In the genomic region with DNA sequence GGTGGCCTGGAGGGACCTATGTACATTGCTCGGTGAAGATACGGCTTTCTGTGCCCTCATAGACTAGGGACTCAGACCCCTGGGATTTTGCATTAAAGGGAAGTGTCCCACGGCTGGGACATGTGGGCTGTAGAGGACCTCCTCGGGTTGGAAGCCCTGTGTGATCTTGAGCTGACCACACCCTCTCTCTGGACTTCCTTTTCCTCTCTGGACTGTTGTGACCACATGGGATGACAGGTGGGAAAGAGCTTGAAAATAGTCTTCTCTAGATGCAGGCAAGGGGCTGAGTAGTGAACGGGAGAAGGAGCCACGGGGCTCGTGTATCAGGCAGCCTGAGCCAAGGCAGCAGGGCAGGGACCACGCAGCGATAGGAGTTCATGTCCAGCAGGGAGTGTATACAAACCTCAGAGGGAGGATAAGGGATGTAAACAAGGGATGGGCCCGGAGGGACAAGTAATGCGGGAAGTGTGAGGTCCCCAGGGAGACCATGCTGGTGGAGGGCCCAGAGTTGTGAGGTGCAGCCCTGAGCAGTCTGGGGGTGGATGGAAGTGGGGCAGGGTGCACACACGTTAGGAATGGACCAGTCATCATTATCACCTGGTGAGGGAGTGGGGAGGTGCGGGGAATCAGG, we compare ENCODE assay signal across 20 cellular contexts. TPM values are rescaled to one million over a fixed set of nuclear protein-coding genes. Genes with fewer than 3 reads are reported as not detected.
DNase-seq lines count a peak whose midpoint lies in the region; ATAC-seq and TF ChIP-seq lines count a peak whose summit lies in the region.
"Had no signal": no experiment of that assay in that cellular context is flagged by ENCODE, and none has a peak within 500 bp of the region (broad histone marks: within the 10 kb centered on the region; RNA-seq: fewer than 3 reads in every experiment).

No MANE protein-coding gene starts in this region.

- H3K27me3 ChIP-seq in right atrium auricular region (no peaks in the 10 kb centered on the region), heart right ventricle (no peaks in the 10 kb centered on the region)

- no peak overlapping the region for H3K4me3 Mint-ChIP-seq in stimulated activated effector memory CD8-positive, alpha-beta T cell treated with anti-CD3 and anti-CD28 coated beads, Interleukin-12 subunit alpha, Interleukin-12 subunit beta, amount 100 ng/mL, for 72 hours

- H3K4me1 ChIP-seq in right atrium auricular region = peaks cover 0 to 10% of the 10 kb centered on the region in 2 donors
- H3K4me1 ChIP-seq in heart right ventricle = peaks cover 0 to 23% (median 11%) of the 10 kb centered on the region in 9 donors

- peak overlapping the region; percentile 20 for H3K27ac Mint-ChIP-seq in stimulated activated effector memory CD8-positive, alpha-beta T cell treated with anti-CD3 and anti-CD28 coated beads, Interleukin-12 subunit alpha, Interleukin-12 subunit beta, amount 100 ng/mL, for 72 hours

- no peaks in the 10 kb centered on the region for H3K4me1 Mint-ChIP-seq in stimulated activated effector memory CD8-positive, alpha-beta T cell treated with anti-CD3 and anti-CD28 coated beads, Interleukin-12 subunit alpha, Interleukin-12 subunit beta, amount 100 ng/mL, for 72 hours

- H3K4me3 ChIP-seq in right atrium auricular region (no peak overlapping the region), heart right ventricle (no peak overlapping the region)

- intact Hi-C loops in Right ventricle myocardium inferior (cut with DNase I) (loop anchor here (5.0 kb wide), 1 partner anchor 50 kb away; no protein-coding TSS in a partner anchor), heart right ventricle (cut with DNase I) (loop anchor here in 1 of 10 donors (10.0 kb wide), 1 partner anchor 48 kb away; no protein-coding TSS in a partner anchor)

- no peaks in the 10 kb centered on the region for H3K9me3 ChIP-seq in right atrium auricular region
- H3K9me3 ChIP-seq in heart right ventricle = no peaks in the 10 kb centered on the region

- no peaks in the 10 kb centered on the region for H3K36me3 Mint-ChIP-seq in stimulated activated effector memory CD8-positive, alpha-beta T cell treated with anti-CD3 and anti-CD28 coated beads, Interleukin-12 subunit alpha, Interleukin-12 subunit beta, amount 100 ng/mL, for 72 hours

- H3K36me3 ChIP-seq in right atrium auricular region = no peaks in the 10 kb centered on the region
- H3K36me3 ChIP-seq in heart right ventricle = no peaks in the 10 kb centered on the region

- no peaks in the 10 kb centered on the region for H3K9me3 Mint-ChIP-seq in stimulated activated effector memory CD8-positive, alpha-beta T cell treated with anti-CD3 and anti-CD28 coated beads, Interleukin-12 subunit alpha, Interleukin-12 subunit beta, amount 100 ng/mL, for 72 hours

- no peak overlapping the region for H3K27ac ChIP-seq in right atrium auricular region
- peak overlapping the region in 7 of 10 donors; percentile 9 to 53 (median 36) for H3K27ac ChIP-seq in heart right ventricle
- H3K27ac ChIP-seq: C4-2B had no signal

- DNase-seq in Right ventricle myocardium inferior (ENCODE audit: missing footprints) (peak; percentile 25), right atrium auricular region (ENCODE audit: low spot score) (no peak), NCI-H69 (lab: John Stamatoyannopoulos, UW) (peak; percentile 67), heart right ventricle (no peak), NCI-H748 (lab: John Stamatoyannopoulos, UW; ENCODE audit: unreplicated experiment) (no peak), ecto neural progenitor cell (ENCODE audit: low spot score) (no peak)
- no peak for DNase-seq in stimulated activated effector memory CD8-positive, alpha-beta T cell treated with anti-CD3 and anti-CD28 coated beads, Interleukin-12 subunit alpha, Interleukin-12 subunit beta, amount 100 ng/mL, for 72 hours (ENCODE audit: low spot score in 2 of 2)
- DNase-seq: 8988T, COR-L47, DMS53, KBM-7, NCI-H1092 treated with DMSO at 0.1 percent for 48 hours, NCI-H187, NCI-H774, SHP77 treated with DMSO at 0.1 percent for 48 hours had no signal

- ATAC-seq in Right ventricle myocardium inferior (no peak), heart right ventricle (peak; percentile 32 to 83 (median 68)), GM18858 (IDR thresholded peaks at IDR 0.05; ENCODE audit: unreplicated experiment) (no peak)
- ATAC-seq in stimulated activated effector memory CD8-positive, alpha-beta T cell treated with anti-CD3 and anti-CD28 coated beads, Interleukin-12 subunit alpha, Interleukin-12 subunit beta, amount 100 ng/mL, for 72 hours = no peak
- ATAC-seq: HCT116 had no signal

- WGBS in heart right ventricle, 2 donors = 38 to 40% methylated on average over 13 of the region's 13 CpGs

- TF ChIP-seq CTCF in right atrium auricular region (IDR thresholded peaks at IDR 0.05) = no peak
- TF ChIP-seq CTCF in heart right ventricle (IDR thresholded peaks at IDR 0.05) = no peak

RNA-seq across cellular contexts. Expression of gene SLC4A1, which starts 4.5 kb away (rescaled TPM):
- total RNA-seq in Right ventricle myocardium inferior (0.08 TPM), right atrium auricular region (1 to 10 TPM in 1 of 2 donors, under 1 TPM in 1; 0.47 to 1.1 TPM), heart right ventricle (1 to 10 TPM in 2 of 10 donors, under 1 TPM in 8; 0.11 to 2.4 (median 0.53) TPM)
- under 1 TPM in 1 of 2 donors, not detected in 1; 0.06 TPM for polyA plus RNA-seq in heart right ventricle
- total RNA-seq: HT1080, MCF 10A had no signal

RNA-seq across cellular contexts. Expression of gene RUNDC3A, which starts 36.0 kb away (rescaled TPM):
- total RNA-seq in Right ventricle myocardium inferior (0.49 TPM), right atrium auricular region (1 to 10 TPM; 1.7 to 4.5 TPM), heart right ventricle (1 to 10 TPM in 4 of 10 donors, under 1 TPM in 5, not detected in 1; 0.15 to 1.9 (median 0.69) TPM)
- under 1 TPM in 1 of 2 donors, not detected in 1; 0.38 TPM for polyA plus RNA-seq in heart right ventricle

RNA-seq across cellular contexts. Expression of gene SLC25A39, which starts 52.2 kb away (rescaled TPM):
- total RNA-seq in Right ventricle myocardium inferior (50.6 TPM), right atrium auricular region (10 to 100 TPM; 60.4 to 83.3 TPM), heart right ventricle (10 to 100 TPM; 36.3 to 54.7 (median 43.1) TPM)
- 100 to 1,000 TPM in 1 of 2 donors, 10 to 100 TPM in 1; 81.8 to 105 TPM for polyA plus RNA-seq in heart right ventricle

RNA-seq across cellular contexts. Expression of gene UBTF, which starts 53.0 kb away (rescaled TPM):
- total RNA-seq in Right ventricle myocardium inferior (57.5 TPM), right atrium auricular region (10 to 100 TPM; 39.3 to 42.3 TPM), heart right ventricle (10 to 100 TPM; 35.9 to 56.3 (median 42.5) TPM)
- 10 to 100 TPM; 30.8 to 34.4 TPM for polyA plus RNA-seq in heart right ventricle

Comparison
In these comparisons a context has a peak if more than half of its experiments do, and no peak if none do; other contexts are left out.
1. ATAC-seq: peak in heart right ventricle (8 of 8); none in Right ventricle myocardium inferior (single experiment), stimulated activated effector memory CD8-positive, alpha-beta T cell treated with anti-CD3 and anti-CD28 coated beads, Interleukin-12 subunit alpha, Interleukin-12 subunit beta, amount 100 ng/mL, for 72 hours (single experiment) and GM18858 (single experiment).
2. DNase-seq: peak in Right ventricle myocardium inferior (single experiment) and NCI-H69 (single experiment); none in right atrium auricular region (single experiment), heart right ventricle (0 of 2), stimulated activated effector memory CD8-positive, alpha-beta T cell treated with anti-CD3 and anti-CD28 coated beads, Interleukin-12 subunit alpha, Interleukin-12 subunit beta, amount 100 ng/mL, for 72 hours (0 of 2), NCI-H748 (single experiment) and ecto neural progenitor cell (single experiment).
3. H3K27ac ChIP-seq: peak in heart right ventricle (7 of 10); none in right atrium auricular region (0 of 2).